Comparison of ENCODE assay signal across 1 cellular context in the genomic region with DNA sequence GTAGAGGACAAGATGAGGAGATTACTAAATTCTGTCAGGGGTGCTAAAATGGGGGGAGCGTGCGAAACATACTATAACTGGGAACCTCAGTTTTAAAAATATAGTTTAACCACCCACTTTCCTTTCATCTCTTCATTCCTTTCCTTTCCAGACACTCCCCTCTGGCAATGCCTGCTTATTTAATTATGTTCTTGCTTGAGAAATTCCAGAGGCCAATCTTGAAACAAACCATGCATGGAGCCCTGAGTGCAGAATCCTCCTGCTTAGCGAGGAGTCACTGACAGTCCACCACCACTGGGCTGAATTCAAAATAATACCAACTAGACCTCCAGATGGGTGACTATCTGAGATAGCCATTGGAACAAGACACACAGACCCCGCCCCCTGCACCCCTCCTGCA.
TF ChIP-seq lines count a peak whose summit lies in the region.

No MANE protein-coding gene starts in this region.

TF ChIP-seq in GM23338, 12 proteins besides CTCF, POLR2A, EP300 and RAD21:
- TF ChIP-seq, protein P1, sequence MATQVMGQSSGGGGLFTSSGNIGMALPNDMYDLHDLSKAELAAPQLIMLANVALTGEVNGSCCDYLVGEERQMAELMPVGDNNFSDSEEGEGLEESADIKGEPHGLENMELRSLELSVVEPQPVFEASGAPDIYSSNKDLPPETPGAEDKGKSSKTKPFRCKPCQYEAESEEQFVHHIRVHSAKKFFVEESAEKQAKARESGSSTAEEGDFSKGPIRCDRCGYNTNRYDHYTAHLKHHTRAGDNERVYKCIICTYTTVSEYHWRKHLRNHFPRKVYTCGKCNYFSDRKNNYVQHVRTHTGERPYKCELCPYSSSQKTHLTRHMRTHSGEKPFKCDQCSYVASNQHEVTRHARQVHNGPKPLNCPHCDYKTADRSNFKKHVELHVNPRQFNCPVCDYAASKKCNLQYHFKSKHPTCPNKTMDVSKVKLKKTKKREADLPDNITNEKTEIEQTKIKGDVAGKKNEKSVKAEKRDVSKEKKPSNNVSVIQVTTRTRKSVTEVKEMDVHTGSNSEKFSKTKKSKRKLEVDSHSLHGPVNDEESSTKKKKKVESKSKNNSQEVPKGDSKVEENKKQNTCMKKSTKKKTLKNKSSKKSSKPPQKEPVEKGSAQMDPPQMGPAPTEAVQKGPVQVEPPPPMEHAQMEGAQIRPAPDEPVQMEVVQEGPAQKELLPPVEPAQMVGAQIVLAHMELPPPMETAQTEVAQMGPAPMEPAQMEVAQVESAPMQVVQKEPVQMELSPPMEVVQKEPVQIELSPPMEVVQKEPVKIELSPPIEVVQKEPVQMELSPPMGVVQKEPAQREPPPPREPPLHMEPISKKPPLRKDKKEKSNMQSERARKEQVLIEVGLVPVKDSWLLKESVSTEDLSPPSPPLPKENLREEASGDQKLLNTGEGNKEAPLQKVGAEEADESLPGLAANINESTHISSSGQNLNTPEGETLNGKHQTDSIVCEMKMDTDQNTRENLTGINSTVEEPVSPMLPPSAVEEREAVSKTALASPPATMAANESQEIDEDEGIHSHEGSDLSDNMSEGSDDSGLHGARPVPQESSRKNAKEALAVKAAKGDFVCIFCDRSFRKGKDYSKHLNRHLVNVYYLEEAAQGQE (IDR thresholded peaks at IDR 0.05; ENCODE audit: unreplicated experiment), result no peak
- TF ChIP-seq, protein P2, sequence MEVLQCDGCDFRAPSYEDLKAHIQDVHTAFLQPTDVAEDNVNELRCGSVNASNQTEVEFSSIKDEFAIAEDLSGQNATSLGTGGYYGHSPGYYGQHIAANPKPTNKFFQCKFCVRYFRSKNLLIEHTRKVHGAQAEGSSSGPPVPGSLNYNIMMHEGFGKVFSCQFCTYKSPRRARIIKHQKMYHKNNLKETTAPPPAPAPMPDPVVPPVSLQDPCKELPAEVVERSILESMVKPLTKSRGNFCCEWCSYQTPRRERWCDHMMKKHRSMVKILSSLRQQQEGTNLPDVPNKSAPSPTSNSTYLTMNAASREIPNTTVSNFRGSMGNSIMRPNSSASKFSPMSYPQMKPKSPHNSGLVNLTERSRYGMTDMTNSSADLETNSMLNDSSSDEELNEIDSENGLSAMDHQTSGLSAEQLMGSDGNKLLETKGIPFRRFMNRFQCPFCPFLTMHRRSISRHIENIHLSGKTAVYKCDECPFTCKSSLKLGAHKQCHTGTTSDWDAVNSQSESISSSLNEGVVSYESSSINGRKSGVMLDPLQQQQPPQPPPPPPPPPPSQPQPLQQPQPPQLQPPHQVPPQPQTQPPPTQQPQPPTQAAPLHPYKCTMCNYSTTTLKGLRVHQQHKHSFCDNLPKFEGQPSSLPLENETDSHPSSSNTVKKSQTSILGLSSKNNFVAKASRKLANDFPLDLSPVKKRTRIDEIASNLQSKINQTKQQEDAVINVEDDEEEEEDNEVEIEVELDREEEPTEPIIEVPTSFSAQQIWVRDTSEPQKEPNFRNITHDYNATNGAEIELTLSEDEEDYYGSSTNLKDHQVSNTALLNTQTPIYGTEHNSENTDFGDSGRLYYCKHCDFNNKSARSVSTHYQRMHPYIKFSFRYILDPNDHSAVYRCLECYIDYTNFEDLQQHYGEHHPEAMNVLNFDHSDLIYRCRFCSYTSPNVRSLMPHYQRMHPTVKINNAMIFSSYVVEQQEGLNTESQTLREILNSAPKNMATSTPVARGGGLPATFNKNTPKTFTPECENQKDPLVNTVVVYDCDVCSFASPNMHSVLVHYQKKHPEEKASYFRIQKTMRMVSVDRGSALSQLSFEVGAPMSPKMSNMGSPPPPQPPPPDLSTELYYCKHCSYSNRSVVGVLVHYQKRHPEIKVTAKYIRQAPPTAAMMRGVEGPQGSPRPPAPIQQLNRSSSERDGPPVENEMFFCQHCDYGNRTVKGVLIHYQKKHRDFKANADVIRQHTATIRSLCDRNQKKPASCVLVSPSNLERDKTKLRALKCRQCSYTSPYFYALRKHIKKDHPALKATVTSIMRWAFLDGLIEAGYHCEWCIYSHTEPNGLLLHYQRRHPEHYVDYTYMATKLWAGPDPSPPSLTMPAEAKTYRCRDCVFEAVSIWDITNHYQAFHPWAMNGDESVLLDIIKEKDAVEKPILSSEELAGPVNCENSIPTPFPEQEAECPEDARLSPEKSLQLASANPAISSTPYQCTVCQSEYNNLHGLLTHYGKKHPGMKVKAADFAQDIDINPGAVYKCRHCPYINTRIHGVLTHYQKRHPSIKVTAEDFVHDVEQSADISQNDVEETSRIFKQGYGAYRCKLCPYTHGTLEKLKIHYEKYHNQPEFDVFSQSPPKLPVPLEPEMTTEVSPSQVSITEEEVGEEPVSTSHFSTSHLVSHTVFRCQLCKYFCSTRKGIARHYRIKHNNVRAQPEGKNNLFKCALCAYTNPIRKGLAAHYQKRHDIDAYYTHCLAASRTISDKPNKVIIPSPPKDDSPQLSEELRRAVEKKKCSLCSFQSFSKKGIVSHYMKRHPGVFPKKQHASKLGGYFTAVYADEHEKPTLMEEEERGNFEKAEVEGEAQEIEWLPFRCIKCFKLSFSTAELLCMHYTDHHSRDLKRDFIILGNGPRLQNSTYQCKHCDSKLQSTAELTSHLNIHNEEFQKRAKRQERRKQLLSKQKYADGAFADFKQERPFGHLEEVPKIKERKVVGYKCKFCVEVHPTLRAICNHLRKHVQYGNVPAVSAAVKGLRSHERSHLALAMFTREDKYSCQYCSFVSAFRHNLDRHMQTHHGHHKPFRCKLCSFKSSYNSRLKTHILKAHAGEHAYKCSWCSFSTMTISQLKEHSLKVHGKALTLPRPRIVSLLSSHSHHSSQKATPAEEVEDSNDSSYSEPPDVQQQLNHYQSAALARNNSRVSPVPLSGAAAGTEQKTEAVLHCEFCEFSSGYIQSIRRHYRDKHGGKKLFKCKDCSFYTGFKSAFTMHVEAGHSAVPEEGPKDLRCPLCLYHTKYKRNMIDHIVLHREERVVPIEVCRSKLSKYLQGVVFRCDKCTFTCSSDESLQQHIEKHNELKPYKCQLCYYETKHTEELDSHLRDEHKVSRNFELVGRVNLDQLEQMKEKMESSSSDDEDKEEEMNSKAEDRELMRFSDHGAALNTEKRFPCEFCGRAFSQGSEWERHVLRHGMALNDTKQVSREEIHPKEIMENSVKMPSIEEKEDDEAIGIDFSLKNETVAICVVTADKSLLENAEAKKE (CRISPR knock-in tag; IDR thresholded peaks at IDR 0.05), result no peak
- TF ChIP-seq JUNB (IDR thresholded peaks at IDR 0.05; ENCODE audit: unreplicated experiment), result no peak
- no peak for TF ChIP-seq EZH2phosphoT487 (IDR thresholded peaks at IDR 0.05; ENCODE audit: unreplicated experiment)
- TF ChIP-seq POLR2AphosphoS5 (IDR thresholded peaks at IDR 0.05; ENCODE audit: low read depth), result no peak
- TF ChIP-seq, protein P3, sequence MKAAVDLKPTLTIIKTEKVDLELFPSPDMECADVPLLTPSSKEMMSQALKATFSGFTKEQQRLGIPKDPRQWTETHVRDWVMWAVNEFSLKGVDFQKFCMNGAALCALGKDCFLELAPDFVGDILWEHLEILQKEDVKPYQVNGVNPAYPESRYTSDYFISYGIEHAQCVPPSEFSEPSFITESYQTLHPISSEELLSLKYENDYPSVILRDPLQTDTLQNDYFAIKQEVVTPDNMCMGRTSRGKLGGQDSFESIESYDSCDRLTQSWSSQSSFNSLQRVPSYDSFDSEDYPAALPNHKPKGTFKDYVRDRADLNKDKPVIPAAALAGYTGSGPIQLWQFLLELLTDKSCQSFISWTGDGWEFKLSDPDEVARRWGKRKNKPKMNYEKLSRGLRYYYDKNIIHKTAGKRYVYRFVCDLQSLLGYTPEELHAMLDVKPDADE (IDR thresholded peaks at IDR 0.05), result no peak
- no peak for TF ChIP-seq EZH2 (IDR thresholded peaks at IDR 0.05; ENCODE audit: low read depth, unreplicated experiment)
- TF ChIP-seq NANOG (IDR thresholded peaks at IDR 0.05; ENCODE audit: borderline replicate concordance), result no peak
- TF ChIP-seq STAT1 (IDR thresholded peaks at IDR 0.05; ENCODE audit: unreplicated experiment), result no peak
- TF ChIP-seq ZNF114 (CRISPR knock-in tag; IDR thresholded peaks at IDR 0.05), result no peak
- TF ChIP-seq CREB1 (CRISPR knock-in tag; IDR thresholded peaks at IDR 0.05; ENCODE audit: low read depth), result no peak
- no peak for TF ChIP-seq ZNF331 (CRISPR knock-in tag; IDR thresholded peaks at IDR 0.05; ENCODE audit: low read depth)
